2 cellular contexts compared by ENCODE assay signal in the genomic region with DNA sequence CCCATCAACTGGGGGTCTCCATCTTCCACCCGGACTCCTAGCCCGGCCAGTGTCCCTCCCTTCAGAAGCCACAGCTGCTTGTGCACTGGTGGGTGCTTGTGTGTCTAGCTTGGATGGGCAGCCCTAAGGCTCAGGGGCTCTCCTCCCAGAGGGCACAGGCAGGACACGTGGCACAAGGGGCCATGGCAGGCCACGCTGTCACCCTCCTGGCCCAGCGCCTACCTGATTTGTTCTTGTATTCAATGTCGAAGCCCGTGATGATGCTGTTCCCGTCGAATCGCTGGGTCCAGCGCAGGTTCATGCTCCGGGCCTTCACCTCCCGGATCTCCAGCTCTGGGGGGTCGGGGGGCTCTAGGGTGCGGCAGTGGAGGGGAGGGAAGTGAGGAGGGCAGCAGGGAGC.
TF ChIP-seq lines count a peak whose summit lies in the region.

No MANE protein-coding gene starts in this region.

TF ChIP-seq in K562, 482 proteins besides CTCF, POLR2A, EP300 and RAD21:
- TF ChIP-seq NFIC (IDR thresholded peaks at IDR 0.05) (no peak), BCL6 (CRISPR knock-in tag; IDR thresholded peaks at IDR 0.05) (no peak)
- TF ChIP-seq, protein P1, sequence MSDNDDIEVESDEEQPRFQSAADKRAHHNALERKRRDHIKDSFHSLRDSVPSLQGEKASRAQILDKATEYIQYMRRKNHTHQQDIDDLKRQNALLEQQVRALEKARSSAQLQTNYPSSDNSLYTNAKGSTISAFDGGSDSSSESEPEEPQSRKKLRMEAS (CRISPR knock-in tag; IDR thresholded peaks at IDR 0.05): 0 out of 2 replicates have a peak, but pooled peaks have one; percentile 12
TF ChIP-seq in K562: peak in this region for 1.

TF ChIP-seq in H1, 55 proteins besides CTCF, POLR2A, EP300 and RAD21:
- no peak for TF ChIP-seq SIX5 (IDR thresholded peaks at IDR 0.05; ENCODE audit: low read depth, low read length)
- no peak for TF ChIP-seq GTF2F1 (IDR thresholded peaks at IDR 0.05; ENCODE audit: borderline replicate concordance, low read depth, low read length)
- no peak for TF ChIP-seq HDAC2 (IDR thresholded peaks at IDR 0.05; ENCODE audit: borderline replicate concordance in 1 of 2, low read depth in 2 of 2, low read length in 2 of 2)
- TF ChIP-seq CEBPB (IDR thresholded peaks at IDR 0.05; ENCODE audit: low read depth, low read length): no peak
- no peak for TF ChIP-seq BACH1 (IDR thresholded peaks at IDR 0.05; ENCODE audit: low read length)
- TF ChIP-seq, protein P1 (IDR thresholded peaks at IDR 0.05): no peak
- TF ChIP-seq CBX8 (IDR thresholded peaks at IDR 0.05; ENCODE audit: borderline replicate concordance, low read depth, low read length): no peak
- TF ChIP-seq HDAC6 (IDR thresholded peaks at IDR 0.05; ENCODE audit: low read depth, low read length): no peak
- TF ChIP-seq MAFK (IDR thresholded peaks at IDR 0.05; ENCODE audit: low read depth, low read length): no peak
- no peak for TF ChIP-seq SIRT6 (IDR thresholded peaks at IDR 0.05; ENCODE audit: low read length)
- TF ChIP-seq, protein P2, sequence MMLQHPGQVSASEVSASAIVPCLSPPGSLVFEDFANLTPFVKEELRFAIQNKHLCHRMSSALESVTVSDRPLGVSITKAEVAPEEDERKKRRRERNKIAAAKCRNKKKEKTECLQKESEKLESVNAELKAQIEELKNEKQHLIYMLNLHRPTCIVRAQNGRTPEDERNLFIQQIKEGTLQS (IDR thresholded peaks at IDR 0.05; ENCODE audit: insufficient read depth, low read depth, low read length): no peak
- TF ChIP-seq, protein P3, sequence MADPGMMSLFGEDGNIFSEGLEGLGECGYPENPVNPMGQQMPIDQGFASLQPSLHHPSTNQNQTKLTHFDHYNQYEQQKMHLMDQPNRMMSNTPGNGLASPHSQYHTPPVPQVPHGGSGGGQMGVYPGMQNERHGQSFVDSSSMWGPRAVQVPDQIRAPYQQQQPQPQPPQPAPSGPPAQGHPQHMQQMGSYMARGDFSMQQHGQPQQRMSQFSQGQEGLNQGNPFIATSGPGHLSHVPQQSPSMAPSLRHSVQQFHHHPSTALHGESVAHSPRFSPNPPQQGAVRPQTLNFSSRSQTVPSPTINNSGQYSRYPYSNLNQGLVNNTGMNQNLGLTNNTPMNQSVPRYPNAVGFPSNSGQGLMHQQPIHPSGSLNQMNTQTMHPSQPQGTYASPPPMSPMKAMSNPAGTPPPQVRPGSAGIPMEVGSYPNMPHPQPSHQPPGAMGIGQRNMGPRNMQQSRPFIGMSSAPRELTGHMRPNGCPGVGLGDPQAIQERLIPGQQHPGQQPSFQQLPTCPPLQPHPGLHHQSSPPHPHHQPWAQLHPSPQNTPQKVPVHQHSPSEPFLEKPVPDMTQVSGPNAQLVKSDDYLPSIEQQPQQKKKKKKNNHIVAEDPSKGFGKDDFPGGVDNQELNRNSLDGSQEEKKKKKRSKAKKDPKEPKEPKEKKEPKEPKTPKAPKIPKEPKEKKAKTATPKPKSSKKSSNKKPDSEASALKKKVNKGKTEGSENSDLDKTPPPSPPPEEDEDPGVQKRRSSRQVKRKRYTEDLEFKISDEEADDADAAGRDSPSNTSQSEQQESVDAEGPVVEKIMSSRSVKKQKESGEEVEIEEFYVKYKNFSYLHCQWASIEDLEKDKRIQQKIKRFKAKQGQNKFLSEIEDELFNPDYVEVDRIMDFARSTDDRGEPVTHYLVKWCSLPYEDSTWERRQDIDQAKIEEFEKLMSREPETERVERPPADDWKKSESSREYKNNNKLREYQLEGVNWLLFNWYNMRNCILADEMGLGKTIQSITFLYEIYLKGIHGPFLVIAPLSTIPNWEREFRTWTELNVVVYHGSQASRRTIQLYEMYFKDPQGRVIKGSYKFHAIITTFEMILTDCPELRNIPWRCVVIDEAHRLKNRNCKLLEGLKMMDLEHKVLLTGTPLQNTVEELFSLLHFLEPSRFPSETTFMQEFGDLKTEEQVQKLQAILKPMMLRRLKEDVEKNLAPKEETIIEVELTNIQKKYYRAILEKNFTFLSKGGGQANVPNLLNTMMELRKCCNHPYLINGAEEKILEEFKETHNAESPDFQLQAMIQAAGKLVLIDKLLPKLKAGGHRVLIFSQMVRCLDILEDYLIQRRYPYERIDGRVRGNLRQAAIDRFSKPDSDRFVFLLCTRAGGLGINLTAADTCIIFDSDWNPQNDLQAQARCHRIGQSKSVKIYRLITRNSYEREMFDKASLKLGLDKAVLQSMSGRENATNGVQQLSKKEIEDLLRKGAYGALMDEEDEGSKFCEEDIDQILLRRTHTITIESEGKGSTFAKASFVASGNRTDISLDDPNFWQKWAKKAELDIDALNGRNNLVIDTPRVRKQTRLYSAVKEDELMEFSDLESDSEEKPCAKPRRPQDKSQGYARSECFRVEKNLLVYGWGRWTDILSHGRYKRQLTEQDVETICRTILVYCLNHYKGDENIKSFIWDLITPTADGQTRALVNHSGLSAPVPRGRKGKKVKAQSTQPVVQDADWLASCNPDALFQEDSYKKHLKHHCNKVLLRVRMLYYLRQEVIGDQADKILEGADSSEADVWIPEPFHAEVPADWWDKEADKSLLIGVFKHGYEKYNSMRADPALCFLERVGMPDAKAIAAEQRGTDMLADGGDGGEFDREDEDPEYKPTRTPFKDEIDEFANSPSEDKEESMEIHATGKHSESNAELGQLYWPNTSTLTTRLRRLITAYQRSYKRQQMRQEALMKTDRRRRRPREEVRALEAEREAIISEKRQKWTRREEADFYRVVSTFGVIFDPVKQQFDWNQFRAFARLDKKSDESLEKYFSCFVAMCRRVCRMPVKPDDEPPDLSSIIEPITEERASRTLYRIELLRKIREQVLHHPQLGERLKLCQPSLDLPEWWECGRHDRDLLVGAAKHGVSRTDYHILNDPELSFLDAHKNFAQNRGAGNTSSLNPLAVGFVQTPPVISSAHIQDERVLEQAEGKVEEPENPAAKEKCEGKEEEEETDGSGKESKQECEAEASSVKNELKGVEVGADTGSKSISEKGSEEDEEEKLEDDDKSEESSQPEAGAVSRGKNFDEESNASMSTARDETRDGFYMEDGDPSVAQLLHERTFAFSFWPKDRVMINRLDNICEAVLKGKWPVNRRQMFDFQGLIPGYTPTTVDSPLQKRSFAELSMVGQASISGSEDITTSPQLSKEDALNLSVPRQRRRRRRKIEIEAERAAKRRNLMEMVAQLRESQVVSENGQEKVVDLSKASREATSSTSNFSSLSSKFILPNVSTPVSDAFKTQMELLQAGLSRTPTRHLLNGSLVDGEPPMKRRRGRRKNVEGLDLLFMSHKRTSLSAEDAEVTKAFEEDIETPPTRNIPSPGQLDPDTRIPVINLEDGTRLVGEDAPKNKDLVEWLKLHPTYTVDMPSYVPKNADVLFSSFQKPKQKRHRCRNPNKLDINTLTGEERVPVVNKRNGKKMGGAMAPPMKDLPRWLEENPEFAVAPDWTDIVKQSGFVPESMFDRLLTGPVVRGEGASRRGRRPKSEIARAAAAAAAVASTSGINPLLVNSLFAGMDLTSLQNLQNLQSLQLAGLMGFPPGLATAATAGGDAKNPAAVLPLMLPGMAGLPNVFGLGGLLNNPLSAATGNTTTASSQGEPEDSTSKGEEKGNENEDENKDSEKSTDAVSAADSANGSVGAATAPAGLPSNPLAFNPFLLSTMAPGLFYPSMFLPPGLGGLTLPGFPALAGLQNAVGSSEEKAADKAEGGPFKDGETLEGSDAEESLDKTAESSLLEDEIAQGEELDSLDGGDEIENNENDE (IDR thresholded peaks at IDR 0.05; ENCODE audit: insufficient replicate concordance, low read length): no peak
- TF ChIP-seq JUN (IDR thresholded peaks at IDR 0.05; ENCODE audit: low read depth, low read length): no peak
- no peak for TF ChIP-seq ASH2L (IDR thresholded peaks at IDR 0.05; ENCODE audit: low read length)
- no peak for TF ChIP-seq CHD2 (IDR thresholded peaks at IDR 0.05; ENCODE audit: low read length)
- no peak for TF ChIP-seq SAP30 (IDR thresholded peaks at IDR 0.05; ENCODE audit: insufficient read depth, insufficient replicate concordance, low read length)
- TF ChIP-seq POLR2AphosphoS5 (IDR thresholded peaks at IDR 0.05; ENCODE audit: low read depth, low read length): no peak
- no peak for TF ChIP-seq SUZ12 (IDR thresholded peaks at IDR 0.05; ENCODE audit: low read length)
- TF ChIP-seq RBBP5 (IDR thresholded peaks at IDR 0.05; ENCODE audit: borderline replicate concordance, low read depth, low read length): no peak
